Comparison of ENCODE assay signal across 8 cellular contexts in genomic region chr7:66995045-66995776, GRCh38. TPM values are rescaled to one million over a fixed set of nuclear protein-coding genes. Genes with fewer than 3 reads are reported as not detected.
A peak's percentile ranks its signal among the peaks of the same experiment; 100 is the strongest.
DNase-seq lines count a peak whose midpoint lies in the region; ATAC-seq and TF ChIP-seq lines count a peak whose summit lies in the region.
"Not testable (repeated sequence)": the region's sequence is repeated elsewhere in the genome, so short reads cannot be mapped to it uniquely, and the experiment has no call there.

TSS of gene SBDS (minus strand) at chr7:66995586. CDS start at chr7:66995417, 169 bp downstream.

- not testable (repeated sequence) for H3K9me3 ChIP-seq in adipocyte (ENCODE audit: control insufficient read depth, low read length); cardiac muscle cell (ENCODE audit: low read depth); parathyroid adenoma (ENCODE audit: control insufficient read depth, low read length); tibial nerve

- WGBS in tibial nerve, 2 donors, result 0% methylated on average over 37 to 49 of the region's 59 CpGs

- H3K4me1 ChIP-seq in adipocyte (ENCODE audit: control insufficient read depth, insufficient read depth, low read length); cardiac muscle cell (ENCODE audit: low read depth); parathyroid adenoma: not testable (repeated sequence)
- H3K4me1 ChIP-seq in tibial nerve, result peaks cover 4 to 36% (median 14%) of the 10 kb centered on the region in 4 donors

- TF ChIP-seq CTCF in GM12872 (IDR thresholded peaks at IDR 0.05; ENCODE audit: insufficient read depth, low read depth, low read length) (0 out of 3 replicates have a peak, but pooled peaks have one; percentile 4), tibial nerve (IDR thresholded peaks at IDR 0.05) (peak in 4 of 5 experiments; percentile 4 to 26 (median 13))
- not testable (repeated sequence) for TF ChIP-seq CTCF in cardiac muscle cell (IDR thresholded peaks at IDR 0.05; ENCODE audit: low read depth, low read length); parathyroid adenoma (IDR thresholded peaks at IDR 0.05)

- H3K9ac ChIP-seq in adipocyte (ENCODE audit: low read length) (peak within 1 kb of the TSS; percentile 96), parathyroid adenoma (peak within 1 kb of the TSS; percentile 100)

- H3K27ac ChIP-seq in cardiac muscle cell (peak within 1 kb of the TSS; percentile 98), parathyroid adenoma (peak within 1 kb of the TSS; percentile 100), tibial nerve (peak within 1 kb of the TSS; percentile 92 to 99 (median 98))

- H3K27me3 ChIP-seq in adipocyte (replicated peaks; ENCODE audit: control insufficient read depth, insufficient read depth, low read length); cardiac muscle cell; parathyroid adenoma (ENCODE audit: control insufficient read depth, insufficient read depth, low read length); tibial nerve: not testable (repeated sequence)

- peak; percentile 76 for ATAC-seq in HG02798 (IDR thresholded peaks at IDR 0.05; ENCODE audit: poor library complexity, unreplicated experiment)

- H2AFZ ChIP-seq in parathyroid adenoma, result peak within 1 kb of the TSS; percentile 95

- DNase-seq in NCI-H1436 (lab: John Stamatoyannopoulos, UW), result peak; percentile 97
- peak; percentile 90 for DNase-seq in T follicular helper cell (ENCODE audit: low read depth)
- DNase-seq in adipocyte (ENCODE audit: low read depth), result peak; percentile 98
- peak; percentile 99 for DNase-seq in cardiac muscle cell (ENCODE audit: low read depth in 1 of 2, low spot score in 1 of 2)
- DNase-seq in tibial nerve (ENCODE audit: low spot score in 2 of 2), result peak; percentile 86 to 94

- peak; percentile 34 to 97 for TF ChIP-seq EP300 in tibial nerve (IDR thresholded peaks at IDR 0.05)

- not testable (repeated sequence) for H3K79me2 ChIP-seq in parathyroid adenoma

- peaks cover 26% of the 10 kb centered on the region for H3K36me3 ChIP-seq in adipocyte (ENCODE audit: control insufficient read depth, insufficient read depth, low read length, severe bottlenecking)
- H3K36me3 ChIP-seq in cardiac muscle cell, result peaks cover 22% of the 10 kb centered on the region
- H3K36me3 ChIP-seq in parathyroid adenoma (ENCODE audit: control insufficient read depth, insufficient read depth, low read length), result not testable (repeated sequence)
- H3K36me3 ChIP-seq in tibial nerve, result peaks cover 2 to 48% (median 12%) of the 10 kb centered on the region in 3 donors

- H3K4me3 ChIP-seq in adipocyte (ENCODE audit: low read length) (peak within 1 kb of the TSS; percentile 93), cardiac muscle cell (peak within 1 kb of the TSS; percentile 52), parathyroid adenoma (ENCODE audit: low read depth, low read length) (peak within 1 kb of the TSS; percentile 88), tibial nerve (peak within 1 kb of the TSS; percentile 62 to 92 (median 80))

- TF ChIP-seq POLR2A in tibial nerve (IDR thresholded peaks at IDR 0.05), result peak; percentile 97

- H3K4me2 ChIP-seq in parathyroid adenoma (ENCODE audit: low read length), result peak within 1 kb of the TSS; percentile 78

RNA-seq across cellular contexts. Expression of gene SBDS, which starts in this region (rescaled TPM):
- total RNA-seq in cardiac muscle cell, result 25.2 and 28.4 TPM in 2 replicates
- polyA plus RNA-seq in cardiac muscle cell, result 54.3 and 66.2 TPM in 2 replicates
- total RNA-seq in tibial nerve, result 100 to 1,000 TPM; 138 to 199 (median 179) TPM

Comparison
In these comparisons a context has a peak if more than half of its experiments do, and no peak if none do; other contexts are left out.
1. Peak in every context shown above with its lines: DNase-seq, ATAC-seq, H3K4me3 ChIP-seq and H3K27ac ChIP-seq.